In the genomic region with DNA sequence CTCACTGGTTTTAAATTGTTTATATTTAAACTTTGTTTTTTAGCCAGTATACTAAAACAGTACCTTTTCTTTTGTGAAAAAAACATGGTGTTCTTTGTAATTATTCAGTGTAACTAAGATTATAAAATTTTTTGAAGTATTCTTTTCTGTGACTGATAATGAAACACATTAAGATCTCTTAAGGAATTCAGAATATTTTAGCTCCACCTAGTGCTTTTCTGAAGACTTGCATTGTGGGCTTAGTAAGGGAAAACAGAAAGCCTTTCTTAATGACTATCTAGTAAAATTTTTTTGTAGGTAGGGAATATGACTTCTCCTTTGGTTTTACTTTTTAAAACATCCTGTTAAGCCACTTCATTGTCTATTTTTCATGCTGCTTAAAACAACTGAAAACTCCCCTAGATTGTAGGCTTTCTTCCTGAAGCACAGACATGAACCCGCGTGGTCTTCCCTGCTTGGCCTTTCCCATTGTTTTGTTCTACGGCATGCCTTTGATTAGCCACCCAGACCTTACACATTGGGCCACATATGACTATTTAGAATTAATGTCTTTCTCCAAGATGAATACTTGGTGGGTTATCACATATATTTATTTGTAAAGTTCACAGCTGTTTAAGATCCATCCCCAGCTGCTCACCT, we compare ENCODE assay signal across 1 cellular context.
TF ChIP-seq lines count a peak whose summit lies in the region.

No MANE protein-coding gene starts in this region.

TF ChIP-seq in K562, 482 proteins besides CTCF, POLR2A, EP300 and RAD21 (continued from another document):
- TF ChIP-seq, protein P1, sequence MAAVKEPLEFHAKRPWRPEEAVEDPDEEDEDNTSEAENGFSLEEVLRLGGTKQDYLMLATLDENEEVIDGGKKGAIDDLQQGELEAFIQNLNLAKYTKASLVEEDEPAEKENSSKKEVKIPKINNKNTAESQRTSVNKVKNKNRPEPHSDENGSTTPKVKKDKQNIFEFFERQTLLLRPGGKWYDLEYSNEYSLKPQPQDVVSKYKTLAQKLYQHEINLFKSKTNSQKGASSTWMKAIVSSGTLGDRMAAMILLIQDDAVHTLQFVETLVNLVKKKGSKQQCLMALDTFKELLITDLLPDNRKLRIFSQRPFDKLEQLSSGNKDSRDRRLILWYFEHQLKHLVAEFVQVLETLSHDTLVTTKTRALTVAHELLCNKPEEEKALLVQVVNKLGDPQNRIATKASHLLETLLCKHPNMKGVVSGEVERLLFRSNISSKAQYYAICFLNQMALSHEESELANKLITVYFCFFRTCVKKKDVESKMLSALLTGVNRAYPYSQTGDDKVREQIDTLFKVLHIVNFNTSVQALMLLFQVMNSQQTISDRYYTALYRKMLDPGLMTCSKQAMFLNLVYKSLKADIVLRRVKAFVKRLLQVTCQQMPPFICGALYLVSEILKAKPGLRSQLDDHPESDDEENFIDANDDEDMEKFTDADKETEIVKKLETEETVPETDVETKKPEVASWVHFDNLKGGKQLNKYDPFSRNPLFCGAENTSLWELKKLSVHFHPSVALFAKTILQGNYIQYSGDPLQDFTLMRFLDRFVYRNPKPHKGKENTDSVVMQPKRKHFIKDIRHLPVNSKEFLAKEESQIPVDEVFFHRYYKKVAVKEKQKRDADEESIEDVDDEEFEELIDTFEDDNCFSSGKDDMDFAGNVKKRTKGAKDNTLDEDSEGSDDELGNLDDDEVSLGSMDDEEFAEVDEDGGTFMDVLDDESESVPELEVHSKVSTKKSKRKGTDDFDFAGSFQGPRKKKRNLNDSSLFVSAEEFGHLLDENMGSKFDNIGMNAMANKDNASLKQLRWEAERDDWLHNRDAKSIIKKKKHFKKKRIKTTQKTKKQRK (IDR thresholded peaks at IDR 0.05; ENCODE audit: borderline replicate concordance, low read depth, low read length) = no peak
- peak; percentile 23; the same call in 1 of the 2 replicates for TF ChIP-seq CC2D1A (IDR thresholded peaks at IDR 0.05)
- TF ChIP-seq NFATC3 (IDR thresholded peaks at IDR 0.05) = 0 out of 2 replicates have a peak, but pooled peaks have one; percentile 31
- no peak for TF ChIP-seq NCOA6 (IDR thresholded peaks at IDR 0.05)
- TF ChIP-seq, protein P2, sequence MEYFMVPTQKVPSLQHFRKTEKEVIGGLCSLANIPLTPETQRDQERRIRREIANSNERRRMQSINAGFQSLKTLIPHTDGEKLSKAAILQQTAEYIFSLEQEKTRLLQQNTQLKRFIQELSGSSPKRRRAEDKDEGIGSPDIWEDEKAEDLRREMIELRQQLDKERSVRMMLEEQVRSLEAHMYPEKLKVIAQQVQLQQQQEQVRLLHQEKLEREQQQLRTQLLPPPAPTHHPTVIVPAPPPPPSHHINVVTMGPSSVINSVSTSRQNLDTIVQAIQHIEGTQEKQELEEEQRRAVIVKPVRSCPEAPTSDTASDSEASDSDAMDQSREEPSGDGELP (CRISPR knock-in tag; IDR thresholded peaks at IDR 0.05; ENCODE audit: borderline replicate concordance) = no peak
